ENCODE assay signal across 18 cellular contexts in the genomic region with DNA sequence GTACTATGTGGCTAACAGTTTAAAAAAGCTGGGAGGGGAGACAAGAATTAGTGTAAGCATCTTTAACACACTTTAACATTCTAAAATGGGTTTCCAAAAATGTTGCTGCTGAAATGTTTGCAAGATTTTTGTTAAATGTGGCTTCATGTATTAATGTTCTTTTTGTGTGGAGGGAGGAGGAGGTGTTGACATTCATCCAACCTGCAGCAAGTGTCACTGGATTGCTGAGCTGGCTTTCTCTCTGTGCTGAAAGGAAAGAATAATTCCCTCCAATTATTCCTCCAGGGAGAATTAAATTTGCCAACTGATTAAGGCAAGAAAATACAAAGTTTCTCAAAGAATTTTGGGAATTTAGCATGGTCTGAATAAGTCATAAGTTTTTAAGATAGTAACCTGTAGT.
DNase-seq lines count a peak whose midpoint lies in the region; ATAC-seq and TF ChIP-seq lines count a peak whose summit lies in the region.
"Had no signal": no experiment of that assay in that cellular context is flagged by ENCODE, and none has a peak within 500 bp of the region (broad histone marks: within the 10 kb centered on the region; RNA-seq: fewer than 3 reads in every experiment).

No MANE protein-coding gene starts in this region.

- H3K27me3 Mint-ChIP-seq in T-helper 17 cell = no peaks in the 10 kb centered on the region

- in situ Hi-C loops in GM13977 (cut with MboI; ENCODE audit: low pct_unique_long_range_greater_than_20kb, low sequenced_read_pairs, unreplicated experiment) = no loop called here

- no peak overlapping the region for H3K27ac Mint-ChIP-seq in T-helper 17 cell
- H3K27ac Mint-ChIP-seq: B cell; CD4-positive, CD25-positive, alpha-beta regulatory T cell; CD8-positive, alpha-beta T cell; H9; HFFc6 had no signal

- intact Hi-C loops in left ventricle myocardium superior (cut with micrococcal nuclease) = no loop called here

- H3K9me3 ChIP-seq in right atrium auricular region = no peaks in the 10 kb centered on the region
- no peaks in the 10 kb centered on the region for H3K9me3 ChIP-seq in adipocyte (ENCODE audit: control insufficient read depth, low read length)
- H3K9me3 ChIP-seq in T-helper 17 cell (ENCODE audit: control insufficient read depth, low read length, poor library complexity, severe bottlenecking) = no peaks in the 10 kb centered on the region
- H3K9me3 ChIP-seq: BLaER1, Caco-2 had no signal

- H3K4me3 Mint-ChIP-seq in T-helper 17 cell = no peak overlapping the region
- H3K4me3 Mint-ChIP-seq: B cell; CD4-positive, CD25-positive, alpha-beta regulatory T cell; CD8-positive, alpha-beta T cell; H9; HFFc6 had no signal

- H3K27me3 ChIP-seq in right atrium auricular region = no peaks in the 10 kb centered on the region
- H3K27me3 ChIP-seq in adipocyte (replicated peaks; ENCODE audit: control insufficient read depth, insufficient read depth, low read length) = no peaks in the 10 kb centered on the region
- H3K27me3 ChIP-seq: BLaER1 had no signal

- no peaks in the 10 kb centered on the region for H3K36me3 Mint-ChIP-seq in T-helper 17 cell (ENCODE audit: low read depth)
- H3K36me3 Mint-ChIP-seq: CD4-positive, CD25-positive, alpha-beta regulatory T cell; CD8-positive, alpha-beta T cell had no signal

- H3K27ac ChIP-seq in right atrium auricular region = no peak overlapping the region
- H3K27ac ChIP-seq: BLaER1, C4-2B, GM23248 had no signal

- TF ChIP-seq CTCF in right atrium auricular region (IDR thresholded peaks at IDR 0.05) (no peak), GM13977 (IDR thresholded peaks at IDR 0.05; ENCODE audit: extremely low read depth, insufficient read depth, missing control alignments) (no peak)

- H3K36me3 ChIP-seq in right atrium auricular region (no peaks in the 10 kb centered on the region), adipocyte (ENCODE audit: control insufficient read depth, insufficient read depth, low read length, severe bottlenecking) (no peaks in the 10 kb centered on the region)
- H3K36me3 ChIP-seq: BLaER1 had no signal

- H3K4me3 ChIP-seq in right atrium auricular region (no peak overlapping the region), adipocyte (ENCODE audit: low read length) (peak overlapping the region; percentile 39)
- H3K4me3 ChIP-seq: BLaER1, GM23248 had no signal

- no peaks in the 10 kb centered on the region for H3K4me1 ChIP-seq in right atrium auricular region
- peaks cover 22% of the 10 kb centered on the region for H3K4me1 ChIP-seq in adipocyte (ENCODE audit: control insufficient read depth, insufficient read depth, low read length)
- H3K4me1 ChIP-seq: BLaER1, Caco-2 had no signal

- ATAC-seq in left ventricle myocardium superior (peak; percentile 40), T-helper 17 cell (no peak)
- ATAC-seq: CD8-positive, alpha-beta T cell; HCT116 had no signal

- peak overlapping the region; percentile 47 for H3K9ac ChIP-seq in adipocyte (ENCODE audit: low read length)
- H3K9ac ChIP-seq: BLaER1, GM23248 had no signal

- DNase-seq in left ventricle myocardium superior (no peak), right atrium auricular region (ENCODE audit: low spot score) (no peak), adipocyte (ENCODE audit: low read depth) (no peak), putamen (ENCODE audit: low spot score) (peak; percentile 71), GM13977 (ENCODE audit: low spot score) (no peak), T-helper 17 cell (no peak)
- DNase-seq: Caco-2; CD4-positive, CD25-positive, alpha-beta regulatory T cell; CD8-positive, alpha-beta T cell; DMS153; DND-41; GM23248; H9; HFFc6 had no signal

- H3K4me1 Mint-ChIP-seq in T-helper 17 cell = no peaks in the 10 kb centered on the region
- H3K4me1 Mint-ChIP-seq: B cell; CD4-positive, CD25-positive, alpha-beta regulatory T cell; H9 had no signal
